4 cellular contexts compared by ENCODE assay signal in the genomic region with DNA sequence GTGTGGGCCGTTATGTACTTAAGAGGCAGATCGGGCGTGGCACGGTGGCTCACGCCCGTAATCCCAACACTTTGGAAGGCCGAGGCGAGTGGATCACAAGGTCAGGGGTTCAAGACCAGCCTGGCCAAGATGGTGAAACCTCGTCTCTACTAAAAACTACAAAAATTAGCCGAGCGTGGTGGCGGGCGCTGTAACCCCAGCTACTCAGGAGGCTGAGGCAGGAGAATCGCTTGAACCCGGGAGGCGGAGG. TPM values are rescaled to one million over a fixed set of nuclear protein-coding genes. Genes with fewer than 3 reads are reported as not detected.
DNase-seq lines count a peak whose midpoint lies in the region; ATAC-seq and TF ChIP-seq lines count a peak whose summit lies in the region.
"Not testable (repeated sequence)": the region's sequence is repeated elsewhere in the genome, so short reads cannot be mapped to it uniquely, and the experiment has no call there.

No MANE protein-coding gene starts in this region.

- H3K36me3 ChIP-seq in GM06990 (ENCODE audit: control insufficient read depth, insufficient read depth, low read length); psoas muscle (ENCODE audit: insufficient read depth in 1 of 2, low read depth in 1 of 2): not testable (repeated sequence)
- peaks cover 0 to 24% of the 10 kb centered on the region in 2 donors for H3K36me3 ChIP-seq in gastroesophageal sphincter

- not testable (repeated sequence) for H3K27me3 Mint-ChIP-seq in activated T-cell treated with anti-CD3 and anti-CD28 coated beads, Interleukin-2, amount 50 U/mL, for 4 hours (ENCODE audit: low read depth)

- H3K27ac ChIP-seq in gastroesophageal sphincter = peak overlapping the region; percentile 78 to 94 (median 92)
- peak overlapping the region; percentile 60 for H3K27ac ChIP-seq in psoas muscle

- H3K9me3 ChIP-seq in gastroesophageal sphincter, psoas muscle: not testable (repeated sequence)

- H3K4me1 ChIP-seq in gastroesophageal sphincter (peaks cover 0 to 55% (median 17%) of the 10 kb centered on the region in 3 donors), psoas muscle (peaks cover 21% of the 10 kb centered on the region)

- not testable (repeated sequence) for H3K9me3 Mint-ChIP-seq in activated T-cell treated with anti-CD3 and anti-CD28 coated beads, Interleukin-2, amount 50 U/mL, for 4 hours

- peaks cover 28% of the 10 kb centered on the region for H3K4me1 Mint-ChIP-seq in activated T-cell treated with anti-CD3 and anti-CD28 coated beads, Interleukin-2, amount 50 U/mL, for 4 hours (ENCODE audit: low read depth)

- not testable (repeated sequence) for H3K27me3 ChIP-seq in GM06990 (replicated peaks; ENCODE audit: control insufficient read depth, insufficient read depth, low read length); gastroesophageal sphincter; psoas muscle (ENCODE audit: insufficient read depth in 3 of 3, low read length in 2 of 3)

- 0 to 4% methylated on average over 3 to 12 of the region's 16 CpGs for WGBS in gastroesophageal sphincter (ENCODE audit: low coverage in 1 of 2), 2 donors
- WGBS in psoas muscle, 3 donors = 7 to 11% (median 10%) methylated on average over 16 of the region's 16 CpGs

- not testable (repeated sequence) for TF ChIP-seq CTCF in GM06990 (IDR thresholded peaks at IDR 0.05; ENCODE audit: insufficient read depth, low read length, poor library complexity, severe bottlenecking); gastroesophageal sphincter (IDR thresholded peaks at IDR 0.05); psoas muscle (IDR thresholded peaks at IDR 0.05)

- not testable (repeated sequence) for H3K36me3 Mint-ChIP-seq in activated T-cell treated with anti-CD3 and anti-CD28 coated beads, Interleukin-2, amount 50 U/mL, for 4 hours (ENCODE audit: insufficient read depth)

- not testable (repeated sequence) for TF ChIP-seq POLR2A in gastroesophageal sphincter (IDR thresholded peaks at IDR 0.05)

- ATAC-seq in activated T-cell treated with anti-CD3 and anti-CD28 coated beads, Interleukin-2, amount 50 U/mL, for 4 hours; gastroesophageal sphincter; psoas muscle: not testable (repeated sequence)

- peak overlapping the region; percentile 85 for H3K4me3 Mint-ChIP-seq in activated T-cell treated with anti-CD3 and anti-CD28 coated beads, Interleukin-2, amount 50 U/mL, for 4 hours

- H3K4me3 ChIP-seq in GM06990 (replicated peaks; ENCODE audit: low read depth, low read length) (peak overlapping the region; percentile 55), gastroesophageal sphincter (peak overlapping the region; percentile 39 to 74), psoas muscle (peak overlapping the region; percentile 71)

- not testable (repeated sequence) for DNase-seq in GM06990 (ENCODE audit: extremely low read depth, insufficient read length); activated T-cell treated with anti-CD3 and anti-CD28 coated beads, Interleukin-2, amount 50 U/mL, for 4 hours; psoas muscle

- intact Hi-C loops in psoas muscle (cut with DNase I) = not testable (repeated sequence)

- not testable (repeated sequence) for TF ChIP-seq EP300 in gastroesophageal sphincter (IDR thresholded peaks at IDR 0.05)

RNA-seq across cellular contexts. Expression of gene THBS3, which starts 13.8 kb away (rescaled TPM):
- 1 to 10 TPM; 3.0 to 4.1 (median 3.7) TPM for total RNA-seq in activated T-cell treated with anti-CD3 and anti-CD28 coated beads, Interleukin-2, amount 50 U/mL, for 4 hours
- 10 to 100 TPM; 17.9 to 25.6 (median 20.1) TPM for total RNA-seq in gastroesophageal sphincter
- 1 to 10 TPM; 3.1 to 8.1 (median 4.5) TPM for total RNA-seq in psoas muscle
- 1 to 10 TPM; 2.8 to 3.5 (median 2.8) TPM for polyA plus RNA-seq in psoas muscle

RNA-seq across cellular contexts. Expression of gene MTX1, which starts 14.6 kb away (rescaled TPM):
- 10 to 100 TPM; 77.4 to 88.6 (median 77.7) TPM for total RNA-seq in activated T-cell treated with anti-CD3 and anti-CD28 coated beads, Interleukin-2, amount 50 U/mL, for 4 hours
- total RNA-seq in gastroesophageal sphincter (10 to 100 TPM; 28.3 to 36.0 (median 32.6) TPM), psoas muscle (10 to 100 TPM in 3 of 4 donors, 1 to 10 TPM in 1; 8.1 to 17.7 (median 14.0) TPM)
- 10 to 100 TPM; 25.8 to 47.1 (median 27.4) TPM for polyA plus RNA-seq in psoas muscle

RNA-seq across cellular contexts. Expression of gene TRIM46, which starts 20.3 kb away (rescaled TPM):
- 1 to 10 TPM; 3.5 to 4.4 (median 3.5) TPM for total RNA-seq in activated T-cell treated with anti-CD3 and anti-CD28 coated beads, Interleukin-2, amount 50 U/mL, for 4 hours
- total RNA-seq in gastroesophageal sphincter = 1 to 10 TPM in 1 of 4 donors, under 1 TPM in 2, not detected in 1; 0.35 to 1.9 (median 0.40) TPM
- total RNA-seq in psoas muscle = under 1 TPM in 2 of 4 donors, not detected in 2; 0.15 to 0.16 TPM
- polyA plus RNA-seq in psoas muscle = under 1 TPM in 2 of 3 donors, not detected in 1; 0.03 TPM

RNA-seq across cellular contexts. Expression of gene KRTCAP2, which starts 20.8 kb away (rescaled TPM):
- total RNA-seq in activated T-cell treated with anti-CD3 and anti-CD28 coated beads, Interleukin-2, amount 50 U/mL, for 4 hours = 100 to 1,000 TPM; 191 to 204 (median 193) TPM
- 100 to 1,000 TPM in 1 of 4 donors, 10 to 100 TPM in 3; 80.8 to 144 (median 92.3) TPM for total RNA-seq in gastroesophageal sphincter
- total RNA-seq in psoas muscle = 100 to 1,000 TPM; 115 to 152 (median 118) TPM
- 100 to 1,000 TPM; 137 to 171 (median 149) TPM for polyA plus RNA-seq in psoas muscle

RNA-seq across cellular contexts. Expression of gene DPM3, which starts 53.6 kb away (rescaled TPM):
- total RNA-seq in activated T-cell treated with anti-CD3 and anti-CD28 coated beads, Interleukin-2, amount 50 U/mL, for 4 hours = 10 to 100 TPM; 28.2 to 39.2 (median 33.0) TPM
- total RNA-seq in gastroesophageal sphincter (100 to 1,000 TPM in 2 of 4 donors, 10 to 100 TPM in 2; 57.9 to 128 (median 87.7) TPM), psoas muscle (10 to 100 TPM; 47.0 to 54.5 (median 50.0) TPM)
- polyA plus RNA-seq in psoas muscle = 100 to 1,000 TPM; 110 to 123 (median 122) TPM
